Comparison of ENCODE assay signal across 15 cellular contexts in genomic region chr12:51924551-51925399, GRCh38. TPM values are rescaled to one million over a fixed set of nuclear protein-coding genes. Genes with fewer than 3 reads are reported as not detected.
A peak's percentile ranks its signal among the peaks of the same experiment; 100 is the strongest.
DNase-seq lines count a peak whose midpoint lies in the region; ATAC-seq and TF ChIP-seq lines count a peak whose summit lies in the region.
"Had no signal": no experiment of that assay in that cellular context is flagged by ENCODE, and none has a peak within 500 bp of the region (broad histone marks: within the 10 kb centered on the region; RNA-seq: fewer than 3 reads in every experiment).

No MANE protein-coding gene starts in this region.

- H3K27me3 Mint-ChIP-seq in Caco-2 (ENCODE audit: insufficient read depth, unreplicated experiment): no peaks in the 10 kb centered on the region
- H3K27me3 Mint-ChIP-seq in memory B cell: no peaks in the 10 kb centered on the region
- peaks cover 3% of the 10 kb centered on the region for H3K27me3 Mint-ChIP-seq in chondrocyte (ENCODE audit: low read depth)
- H3K27me3 Mint-ChIP-seq: activated CD4-positive, alpha-beta T cell treated with anti-CD3 and anti-CD28 coated beads, Interleukin-2, amount 10 ng/mL, durations not matched to agents 24 days and 14 days had no signal

- H3K27ac Mint-ChIP-seq in Caco-2 (ENCODE audit: unreplicated experiment): peak overlapping the region; percentile 57
- no peak overlapping the region for H3K27ac Mint-ChIP-seq in memory B cell
- no peak overlapping the region for H3K27ac Mint-ChIP-seq in chondrocyte (ENCODE audit: unreplicated experiment)
- H3K27ac Mint-ChIP-seq: activated CD4-positive, alpha-beta T cell treated with anti-CD3 and anti-CD28 coated beads, Interleukin-2, amount 10 ng/mL, durations not matched to agents 24 days and 14 days had no signal

- H3K9me3 Mint-ChIP-seq in Caco-2 (ENCODE audit: unreplicated experiment): no peaks in the 10 kb centered on the region
- H3K9me3 Mint-ChIP-seq in memory B cell: no peaks in the 10 kb centered on the region
- H3K9me3 Mint-ChIP-seq in chondrocyte (ENCODE audit: low read depth): no peaks in the 10 kb centered on the region
- H3K9me3 Mint-ChIP-seq: activated CD4-positive, alpha-beta T cell treated with anti-CD3 and anti-CD28 coated beads, Interleukin-2, amount 10 ng/mL, durations not matched to agents 24 days and 14 days had no signal

- H3K4me3 Mint-ChIP-seq in Caco-2 (ENCODE audit: unreplicated experiment): peak overlapping the region; percentile 27
- no peak overlapping the region for H3K4me3 Mint-ChIP-seq in memory B cell
- H3K4me3 Mint-ChIP-seq in chondrocyte (ENCODE audit: unreplicated experiment): no peak overlapping the region
- H3K4me3 Mint-ChIP-seq: activated CD4-positive, alpha-beta T cell treated with anti-CD3 and anti-CD28 coated beads, Interleukin-2, amount 10 ng/mL, durations not matched to agents 24 days and 14 days had no signal

- no peak for TF ChIP-seq CTCF in Caco-2 (IDR thresholded peaks at IDR 0.05; ENCODE audit: insufficient read depth in 1 of 2, low read depth in 1 of 2, low read length in 1 of 2, severe bottlenecking in 1 of 2, unreplicated experiment in 1 of 2)
- TF ChIP-seq CTCF in chondrocyte (IDR thresholded peaks at IDR 0.05): no peak

- H3K4me1 ChIP-seq in Caco-2: peaks cover 30% of the 10 kb centered on the region

- H3K36me3 ChIP-seq in Caco-2 (ENCODE audit: control insufficient read depth, insufficient read depth, low read length): no peaks in the 10 kb centered on the region
- no peaks in the 10 kb centered on the region for H3K36me3 ChIP-seq in MG63
- H3K36me3 ChIP-seq: HAP-1, pancreas had no signal

- POLR2A ChIA-PET in Caco-2 (lab: Charles Lee): interaction anchor here (0.6 kb wide), 1 partner anchor 533 kb away, joined by 9 read pairs; no protein-coding TSS in a partner anchor

- H3K9me3 ChIP-seq in Caco-2 (no peaks in the 10 kb centered on the region), MG63 (no peaks in the 10 kb centered on the region)
- H3K9me3 ChIP-seq: HAP-1, pancreas had no signal

- DNase-seq in Caco-2 (peak in 1 of 2 experiments; percentile 26), memory B cell (ENCODE audit: low spot score in 2 of 2) (no peak), chondrocyte (ENCODE audit: low spot score) (no peak), SHP77 treated with DMSO at 0.1 percent for 48 hours (lab: John Stamatoyannopoulos, UW) (no peak), NCI-H2107 (lab: John Stamatoyannopoulos, UW) (no peak), MG63 (no peak)
- DNase-seq: activated CD4-positive, alpha-beta T cell treated with anti-CD3 and anti-CD28 coated beads, Interleukin-2, amount 10 ng/mL, durations not matched to agents 24 days and 14 days; activated naive CD4-positive, alpha-beta T cell; central memory CD4-positive, alpha-beta T cell; NCI-H2081 treated with DMSO at 0.1 percent for 48 hours; T-helper 1 cell had no signal

- no TSS peak for BruUV-seq in Caco-2 (replicated peaks; lab: Mats Ljungman, UMichigan)

- H3K27me3 ChIP-seq in Caco-2 (replicated peaks; ENCODE audit: control insufficient read depth, insufficient read depth, low read length) (no peaks in the 10 kb centered on the region), MG63 (no peaks in the 10 kb centered on the region)
- H3K27me3 ChIP-seq: pancreas had no signal

- CTCF ChIA-PET in Caco-2 (lab: Charles Lee): interaction anchor here (0.6 to 1.0 kb wide), 2 partner anchors 30 to 37 kb away, joined by 3 to 4 read pairs; no protein-coding TSS in a partner anchor

- H3K4me3 ChIP-seq in Caco-2 (ENCODE audit: low read depth, low read length) (no peak overlapping the region), MG63 (no peak overlapping the region)
- H3K4me3 ChIP-seq: HAP-1, pancreas had no signal

- no peaks in the 10 kb centered on the region for H3K36me3 Mint-ChIP-seq in Caco-2 (ENCODE audit: insufficient read depth, unreplicated experiment)
- H3K36me3 Mint-ChIP-seq in memory B cell: no peaks in the 10 kb centered on the region
- H3K36me3 Mint-ChIP-seq in chondrocyte (ENCODE audit: low read depth): no peaks in the 10 kb centered on the region

- peaks cover 26% of the 10 kb centered on the region for H3K4me1 Mint-ChIP-seq in Caco-2 (ENCODE audit: low read depth, unreplicated experiment)
- peaks cover 24% of the 10 kb centered on the region for H3K4me1 Mint-ChIP-seq in memory B cell
- H3K4me1 Mint-ChIP-seq in chondrocyte (ENCODE audit: low read depth): peaks cover 4% of the 10 kb centered on the region

- ATAC-seq in GM18909 (IDR thresholded peaks at IDR 0.05; ENCODE audit: poor library complexity, unreplicated experiment) (peak; percentile 56), HG03521 (IDR thresholded peaks at IDR 0.05; ENCODE audit: unreplicated experiment) (peak; percentile 56), memory B cell (ENCODE audit: low read depth) (peak; percentile 41)

- intact Hi-C loops in Caco-2 (cut with micrococcal nuclease; ENCODE audit: unreplicated experiment): loop anchor here (1.0 kb wide), 1 partner anchor 29 kb away; no protein-coding TSS in a partner anchor

RNA-seq across cellular contexts. Expression of gene ACVRL1, which starts 17.5 kb away (rescaled TPM):
- 0.74 TPM in 1 of 2 replicates, not detected in the other for total RNA-seq in Caco-2 (2022)
- 0.36 to 0.60 TPM in 2 of 3 replicates, not detected in the other for total RNA-seq in chondrocyte
- 0.52 and 1.4 TPM in 2 replicates for total RNA-seq in MG63 (2014; rRNA removed; shearing (Covaris generic); ENCODE audit: low replicate concordance)
- total RNA-seq: activated CD4-positive, alpha-beta T cell treated with anti-CD3 and anti-CD28 coated beads, Interleukin-2, amount 10 ng/mL, durations not matched to agents 24 days and 14 days had no signal

RNA-seq across cellular contexts. Expression of gene ACVR1B, which starts 26.7 kb away (rescaled TPM):
- total RNA-seq in Caco-2 (2022) (92.7 and 112 TPM in 2 replicates), chondrocyte (9.9 to 10.6 TPM (median 10.0 TPM) in 3 replicates)
- 0.57 and 1.9 TPM in 2 replicates for total RNA-seq in MG63 (2014; rRNA removed; shearing (Covaris generic); ENCODE audit: low replicate concordance)

RNA-seq across cellular contexts. Expression of gene ANKRD33, which starts 36.9 kb away (rescaled TPM):
- not detected in 2 replicates for total RNA-seq in Caco-2 (2022)
- total RNA-seq in chondrocyte: not detected in 3 replicates
- not detected in 2 replicates for total RNA-seq in MG63 (2014; rRNA removed; shearing (Covaris generic); ENCODE audit: low replicate concordance)
- total RNA-seq: activated CD4-positive, alpha-beta T cell treated with anti-CD3 and anti-CD28 coated beads, Interleukin-2, amount 10 ng/mL, durations not matched to agents 24 days and 14 days; pancreas had no signal
